8 cellular contexts compared by ENCODE assay signal in the genomic region with DNA sequence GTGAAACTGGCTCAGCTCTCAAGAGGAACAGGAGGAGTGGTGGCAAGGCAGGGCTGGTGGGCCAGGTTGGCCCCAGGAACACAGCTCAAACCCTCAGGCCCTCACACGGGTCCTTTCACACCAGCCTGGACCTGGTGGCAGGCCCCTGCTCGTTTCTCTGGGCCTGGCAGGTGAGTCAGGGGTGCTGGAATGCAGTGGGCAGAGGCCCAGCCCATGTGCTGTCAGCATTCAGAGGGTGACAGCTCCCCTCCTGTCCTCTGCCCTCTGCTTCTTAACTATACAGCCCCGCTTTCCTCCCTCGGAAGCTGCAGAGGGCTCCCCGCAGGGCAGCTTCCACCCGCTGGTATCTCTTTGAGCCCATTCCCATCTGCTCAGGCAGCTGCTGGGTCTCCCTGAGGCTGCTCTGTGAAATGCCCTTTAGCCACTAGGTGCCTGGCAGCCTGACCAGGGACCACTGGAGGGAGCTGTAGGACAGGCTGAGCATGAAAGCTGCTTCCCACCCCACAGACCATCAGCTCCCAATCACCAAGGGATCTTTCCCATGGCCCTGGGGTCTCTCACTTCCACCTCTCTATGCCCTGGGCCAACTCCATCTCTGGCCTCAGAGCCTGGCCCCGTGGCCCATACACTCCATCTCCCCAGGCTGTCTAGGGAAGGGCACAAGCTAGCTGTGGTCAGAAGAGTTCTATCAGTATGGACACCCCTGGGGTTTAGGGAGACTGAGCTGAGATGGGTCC. TPM values are rescaled to one million over a fixed set of nuclear protein-coding genes. Genes with fewer than 3 reads are reported as not detected.
DNase-seq lines count a peak whose midpoint lies in the region; ATAC-seq and TF ChIP-seq lines count a peak whose summit lies in the region.

No MANE protein-coding gene starts in this region.

- no peak overlapping the region for H3K18ac ChIP-seq in trophoblast cell (ENCODE audit: low read length)

- H2AFZ ChIP-seq in trophoblast cell (ENCODE audit: insufficient read depth, low read length, poor library complexity), result no peak overlapping the region

- no peak overlapping the region for H4K91ac ChIP-seq in trophoblast cell (ENCODE audit: low read depth, low read length)

- H3K9me3 Mint-ChIP-seq in activated naive CD4-positive, alpha-beta T cell treated with anti-CD3 and anti-CD28 coated beads, Interleukin-2, amount 50 U/mL, for 72 hours, result no peaks in the 10 kb centered on the region

- peak; percentile 76 to 93 (median 86) for TF ChIP-seq CTCF in uterus (IDR thresholded peaks at IDR 0.05)

- no peaks in the 10 kb centered on the region for H3K27me3 ChIP-seq in trophoblast cell (ENCODE audit: insufficient read depth, low read length)
- H3K27me3 ChIP-seq in uterus, result no peaks in the 10 kb centered on the region

- no peak for TF ChIP-seq POLR2A in uterus (IDR thresholded peaks at IDR 0.05)

- DNase-seq in AG08395 (ENCODE audit: low spot score), result peak; percentile 94
- peak; percentile 75 for DNase-seq in M059J (ENCODE audit: low read depth)
- peak; percentile 81 for DNase-seq in SK-MEL-5 (ENCODE audit: low read depth, low spot score)
- peak in 1 of 2 donors; percentile 66 for DNase-seq in activated naive CD4-positive, alpha-beta T cell treated with anti-CD3 and anti-CD28 coated beads, Interleukin-2, amount 50 U/mL, for 72 hours (ENCODE audit: low spot score in 2 of 2)
- peak; percentile 87 for DNase-seq in glomerular visceral epithelial cell (ENCODE audit: extremely low spot score)
- peak; percentile 76 to 90 for DNase-seq in trophoblast cell
- DNase-seq in uterus, result peak; percentile 79 to 81

- WGBS in trophoblast cell (ENCODE audit: extremely low coverage, insufficient coverage, insufficient read length), result no CpG with 5 or more reads among the region's 7 CpGs

- ATAC-seq in GM18867 (IDR thresholded peaks at IDR 0.05; ENCODE audit: unreplicated experiment), result peak; percentile 41
- ATAC-seq in activated naive CD4-positive, alpha-beta T cell treated with anti-CD3 and anti-CD28 coated beads, Interleukin-2, amount 50 U/mL, for 72 hours, result peak; percentile 37 to 48

- no peak overlapping the region for H4K12ac ChIP-seq in trophoblast cell (ENCODE audit: low read depth, low read length)

- peaks cover 10% of the 10 kb centered on the region for H3K79me1 ChIP-seq in trophoblast cell (ENCODE audit: low read length)

- no peak overlapping the region for H3K23ac ChIP-seq in trophoblast cell (ENCODE audit: low read length)

- intact Hi-C loops in uterus (cut with DNase I; ENCODE audit: low total_unique reads), result no loop called here

- H2BK5ac ChIP-seq in trophoblast cell (ENCODE audit: low read depth, low read length, poor library complexity), result no peak overlapping the region

- H3K9me3 ChIP-seq in trophoblast cell (ENCODE audit: insufficient read depth, low read depth, low read length) (peaks cover 2% of the 10 kb centered on the region), uterus (no peaks in the 10 kb centered on the region)

- no peak overlapping the region for H3K9ac ChIP-seq in trophoblast cell (ENCODE audit: low read length)

- H4K8ac ChIP-seq in trophoblast cell (ENCODE audit: low read depth, low read length), result no peak overlapping the region

- H3K4me3 ChIP-seq in trophoblast cell (ENCODE audit: low read depth, low read length) (peak overlapping the region; percentile 14), uterus (no peak overlapping the region)

- in situ Hi-C loops in SK-MEL-5 (cut with HindIII; ENCODE audit: low pct_unique_long_range_greater_than_20kb, low sequenced_read_pairs), result no loop called here

- H3K4me1 ChIP-seq in trophoblast cell (ENCODE audit: control insufficient read depth in 1 of 2, insufficient read depth in 2 of 2, low read length in 2 of 2) (peaks cover 5 to 12% of the 10 kb centered on the region in 2 experiments), uterus (no peaks in the 10 kb centered on the region)

- H3K36me3 ChIP-seq in trophoblast cell (ENCODE audit: control insufficient read depth in 1 of 2, insufficient read depth in 2 of 2, low read length in 2 of 2), result no peaks in the 10 kb centered on the region
- H3K36me3 ChIP-seq in uterus, result no peaks in the 10 kb centered on the region

- H3K27ac ChIP-seq in trophoblast cell (ENCODE audit: low read depth, low read length) (no peak overlapping the region), uterus (no peak overlapping the region)

- H3K4ac ChIP-seq in trophoblast cell (ENCODE audit: low read depth, low read length), result no peak overlapping the region

- H3K36me3 Mint-ChIP-seq in activated naive CD4-positive, alpha-beta T cell treated with anti-CD3 and anti-CD28 coated beads, Interleukin-2, amount 50 U/mL, for 72 hours, result no peaks in the 10 kb centered on the region

- peak overlapping the region in 1 of 2 donors; percentile 44 for H3K27ac Mint-ChIP-seq in activated naive CD4-positive, alpha-beta T cell treated with anti-CD3 and anti-CD28 coated beads, Interleukin-2, amount 50 U/mL, for 72 hours

- H3K79me2 ChIP-seq in trophoblast cell (ENCODE audit: control insufficient read depth, insufficient read depth, low read length, poor library complexity), result peaks cover 5% of the 10 kb centered on the region

- H3K4me2 ChIP-seq in trophoblast cell (ENCODE audit: low read length), result peak overlapping the region; percentile 10

- no peak overlapping the region for H2BK12ac ChIP-seq in trophoblast cell (ENCODE audit: low read length)

- H2BK120ac ChIP-seq in trophoblast cell (ENCODE audit: insufficient read depth, low read length, poor library complexity), result no peak overlapping the region

- H3K14ac ChIP-seq in trophoblast cell (ENCODE audit: low read length), result no peak overlapping the region

- no peak overlapping the region for H2AK5ac ChIP-seq in trophoblast cell (ENCODE audit: low read length)

RNA-seq across cellular contexts. Expression of gene SHF, which starts 24.8 kb away (rescaled TPM):
- 0.96 and 1.5 TPM in 2 replicates for total RNA-seq in M059J (2014; rRNA removed; shearing (Covaris generic))
- total RNA-seq in SK-MEL-5 (2014; rRNA removed; shearing (Covaris generic)), result 3.4 and 5.5 TPM in 2 replicates
- 6.4 and 7.4 TPM in 2 replicates for polyA plus RNA-seq in SK-MEL-5 (2015; cell fraction: cytosol; rRNA removed)
- 3.8 and 4.6 TPM in 2 replicates for polyA plus RNA-seq in SK-MEL-5 (2015; cell fraction: nucleus; rRNA removed)
- 10 to 100 TPM in 1 of 2 donors, 1 to 10 TPM in 1; 8.6 to 22.3 TPM for total RNA-seq in activated naive CD4-positive, alpha-beta T cell treated with anti-CD3 and anti-CD28 coated beads, Interleukin-2, amount 50 U/mL, for 72 hours
- 7.0 and 7.8 TPM in 2 replicates for polyA plus RNA-seq in trophoblast cell (2013)
- total RNA-seq in uterus, result 10 to 100 TPM in 3 of 4 donors, 1 to 10 TPM in 1; 1.5 to 37.5 (median 24.1) TPM

RNA-seq across cellular contexts. Expression of gene DUOX1, which starts 33.1 kb away (rescaled TPM):
- total RNA-seq in M059J (2014; rRNA removed; shearing (Covaris generic)), result not detected in 2 replicates
- not detected in 2 replicates for total RNA-seq in SK-MEL-5 (2014; rRNA removed; shearing (Covaris generic))
- not detected in 2 replicates for polyA plus RNA-seq in SK-MEL-5 (2015; cell fraction: cytosol; rRNA removed)
- not detected in 2 replicates for polyA plus RNA-seq in SK-MEL-5 (2015; cell fraction: nucleus; rRNA removed)
- total RNA-seq in activated naive CD4-positive, alpha-beta T cell treated with anti-CD3 and anti-CD28 coated beads, Interleukin-2, amount 50 U/mL, for 72 hours, result under 1 TPM; 0.05 to 0.18 TPM
- 1.1 and 1.4 TPM in 2 replicates for polyA plus RNA-seq in trophoblast cell (2013)
- total RNA-seq in uterus, result 1 to 10 TPM in 1 of 4 donors, under 1 TPM in 2, not detected in 1; 0.24 to 1.3 (median 0.26) TPM

RNA-seq across cellular contexts. Expression of gene DUOXA1, which starts 33.3 kb away (rescaled TPM):
- not detected in 2 replicates for total RNA-seq in M059J (2014; rRNA removed; shearing (Covaris generic))
- total RNA-seq in SK-MEL-5 (2014; rRNA removed; shearing (Covaris generic)), result not detected in 2 replicates
- polyA plus RNA-seq in SK-MEL-5 (2015; cell fraction: cytosol; rRNA removed), result not detected in 2 replicates
- polyA plus RNA-seq in SK-MEL-5 (2015; cell fraction: nucleus; rRNA removed), result not detected in 2 replicates
- under 1 TPM in 1 of 2 donors, not detected in 1; 0.23 TPM for total RNA-seq in activated naive CD4-positive, alpha-beta T cell treated with anti-CD3 and anti-CD28 coated beads, Interleukin-2, amount 50 U/mL, for 72 hours
- polyA plus RNA-seq in trophoblast cell (2013), result 2.8 and 3.4 TPM in 2 replicates
- 1 to 10 TPM in 2 of 4 donors, not detected in 2; 1.4 to 2.5 TPM for total RNA-seq in uterus

RNA-seq across cellular contexts. Expression of gene DUOXA2, which starts 48.8 kb away (rescaled TPM):
- total RNA-seq in M059J (2014; rRNA removed; shearing (Covaris generic)), result 0.05 TPM in 1 of 2 replicates, not detected in the other
- total RNA-seq in SK-MEL-5 (2014; rRNA removed; shearing (Covaris generic)), result not detected in 2 replicates
- polyA plus RNA-seq in SK-MEL-5 (2015; cell fraction: cytosol; rRNA removed), result not detected in 2 replicates
- polyA plus RNA-seq in SK-MEL-5 (2015; cell fraction: nucleus; rRNA removed), result not detected in 2 replicates
- not detected for total RNA-seq in activated naive CD4-positive, alpha-beta T cell treated with anti-CD3 and anti-CD28 coated beads, Interleukin-2, amount 50 U/mL, for 72 hours
- polyA plus RNA-seq in trophoblast cell (2013), result not detected in 2 replicates
- not detected for total RNA-seq in uterus

RNA-seq across cellular contexts. Expression of gene DUOX2, which starts 49.0 kb away (rescaled TPM):
- not detected in 2 replicates for total RNA-seq in M059J (2014; rRNA removed; shearing (Covaris generic))
- 0.03 TPM in 2 replicates for total RNA-seq in SK-MEL-5 (2014; rRNA removed; shearing (Covaris generic))
- not detected in 2 replicates for polyA plus RNA-seq in SK-MEL-5 (2015; cell fraction: cytosol; rRNA removed)
- polyA plus RNA-seq in SK-MEL-5 (2015; cell fraction: nucleus; rRNA removed), result not detected in 2 replicates
- under 1 TPM; 0.16 to 0.36 TPM for total RNA-seq in activated naive CD4-positive, alpha-beta T cell treated with anti-CD3 and anti-CD28 coated beads, Interleukin-2, amount 50 U/mL, for 72 hours
- 0.19 TPM in 2 replicates for polyA plus RNA-seq in trophoblast cell (2013)
- under 1 TPM in 3 of 4 donors, not detected in 1; under 0.01 to 0.70 (median under 0.01) TPM for total RNA-seq in uterus
